8 cellular contexts compared by ENCODE assay signal in the genomic region with DNA sequence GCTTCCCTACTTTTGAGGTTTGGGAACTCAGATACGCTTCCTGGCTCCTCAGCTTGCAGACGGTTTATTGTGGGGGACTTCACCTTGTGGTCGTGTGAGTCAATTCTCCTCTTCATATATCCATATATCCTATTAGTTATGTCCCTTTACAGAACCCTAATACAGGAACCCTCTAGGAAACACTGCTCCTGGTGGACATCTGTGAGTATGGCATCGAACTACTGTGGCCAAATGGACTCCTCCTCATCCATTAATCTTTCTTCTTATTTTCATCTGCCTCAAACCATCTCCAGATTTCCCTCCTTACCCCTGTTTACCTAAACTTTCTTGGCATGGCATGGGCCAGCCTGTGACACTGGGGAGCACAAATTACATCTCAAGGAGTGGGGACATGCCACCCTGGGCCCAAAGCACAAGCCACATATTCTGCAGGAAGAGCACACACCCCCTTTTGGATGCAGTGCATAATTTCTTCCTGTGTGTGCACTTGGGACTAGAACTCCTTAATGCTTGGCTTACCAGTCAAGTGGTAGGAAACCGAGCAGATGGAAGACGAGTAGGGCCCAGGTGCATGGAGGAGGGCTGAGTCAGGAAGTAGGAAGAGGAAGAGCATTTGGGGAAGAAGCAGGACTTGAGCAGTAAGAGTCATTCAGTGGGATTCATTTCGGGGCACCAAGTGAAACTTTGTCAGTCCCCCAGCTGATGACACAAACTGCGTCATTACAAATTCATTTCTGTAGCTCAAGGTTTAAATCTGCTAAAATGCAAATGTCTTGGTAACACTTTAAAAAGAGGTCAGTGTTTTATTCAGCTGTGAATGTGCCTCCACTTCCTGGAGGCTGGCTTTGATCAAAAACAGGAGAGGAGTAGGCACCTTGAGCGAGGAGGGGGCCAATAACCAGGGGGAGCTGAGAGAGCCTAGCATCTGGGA.
A peak's percentile ranks its signal among the peaks of the same experiment; 100 is the strongest.
DNase-seq lines count a peak whose midpoint lies in the region; ATAC-seq and TF ChIP-seq lines count a peak whose summit lies in the region.

No MANE protein-coding gene starts in this region.

- in situ Hi-C loops in G401 (cut with HindIII; ENCODE audit: low sequenced_read_pairs), result no loop called here

- TF ChIP-seq CTCF in 22Rv1 (IDR thresholded peaks at IDR 0.05) (peak; percentile 78), epithelial cell of proximal tubule (conservative IDR thresholded peaks at IDR 0.05; ENCODE audit: low read depth, low read length) (peak; percentile 63)

- no peak overlapping the region for H3K4me3 ChIP-seq in epithelial cell of proximal tubule (ENCODE audit: low read depth, low read length)

- ATAC-seq in HG03378 (IDR thresholded peaks at IDR 0.05; ENCODE audit: unreplicated experiment) (no peak), GM19455 (IDR thresholded peaks at IDR 0.05; ENCODE audit: unreplicated experiment) (no peak)

- H3K27ac ChIP-seq in 22Rv1, result no peak overlapping the region

- DNase-seq in G401 (ENCODE audit: low spot score) (peak; percentile 5), NCI-H69 (lab: John Stamatoyannopoulos, UW) (peak; percentile 37), epithelial cell of proximal tubule (ENCODE audit: low read depth) (no peak), NCI-H526 treated with DMSO at 0.1 percent for 48 hours (lab: John Stamatoyannopoulos, UW) (no peak)
- DNase-seq in activated effector memory CD4-positive, alpha-beta T cell treated with Interleukin-2 at 50 U/mL for 16 hours, result no peak

Comparison
In these comparisons a context has a peak if more than half of its experiments do, and no peak if none do; other contexts are left out.
1. DNase-seq: peak in G401 (single experiment) and NCI-H69 (single experiment); none in epithelial cell of proximal tubule (single experiment), activated effector memory CD4-positive, alpha-beta T cell treated with Interleukin-2 at 50 U/mL for 16 hours (single experiment) and NCI-H526 treated with DMSO at 0.1 percent for 48 hours (single experiment).